ENCODE assay signal across 8 cellular contexts in genomic region chr2:207530160-207531023, GRCh38. TPM values are rescaled to one million over a fixed set of nuclear protein-coding genes. Genes with fewer than 3 reads are reported as not detected.
DNase-seq lines count a peak whose midpoint lies in the region; ATAC-seq and TF ChIP-seq lines count a peak whose summit lies in the region.

No MANE protein-coding gene starts in this region.

- H2AFZ ChIP-seq in PC-9, result peak overlapping the region; percentile 58; the same call in 1 of the 2 replicates

- 0% methylated on average over 20 to 24 of the region's 93 CpGs for WGBS in thyroid gland, 2 donors

- no peaks in the 10 kb centered on the region for H4K20me1 ChIP-seq in PC-9 (ENCODE audit: insufficient read depth)

- H3K4me3 Mint-ChIP-seq in activated T-helper 1 cell treated with anti-CD3 and anti-CD28 coated beads, Interleukin-12 subunit alpha, Interleukin-12 subunit beta, Interleukin-2, Interleukin-4 antibody, amounts not matched to agents 30 ng/mL and 10 ng/mL and 1 ng/mL, durations not matched to agents 14 hours and 24 hours and 36 hours, result peak overlapping the region; percentile 99
- H3K4me3 Mint-ChIP-seq in neural crest cell, result peak overlapping the region; percentile 99

- peak overlapping the region; percentile 93 for H3K4me2 ChIP-seq in PC-9

- peaks cover 22% of the 10 kb centered on the region for H3K36me3 Mint-ChIP-seq in activated T-helper 1 cell treated with anti-CD3 and anti-CD28 coated beads, Interleukin-12 subunit alpha, Interleukin-12 subunit beta, Interleukin-2, Interleukin-4 antibody, amounts not matched to agents 30 ng/mL and 10 ng/mL and 1 ng/mL, durations not matched to agents 14 hours and 24 hours and 36 hours (ENCODE audit: low read depth)
- H3K36me3 Mint-ChIP-seq in neural crest cell (ENCODE audit: low read depth), result no peaks in the 10 kb centered on the region

- H3K27me3 ChIP-seq in PC-9 (ENCODE audit: insufficient read depth, low read depth), result no peaks in the 10 kb centered on the region
- no peaks in the 10 kb centered on the region for H3K27me3 ChIP-seq in thyroid gland

- H3K9me2 ChIP-seq in PC-9 (ENCODE audit: insufficient read depth), result no peaks in the 10 kb centered on the region

- ATAC-seq in HG03097 (IDR thresholded peaks at IDR 0.05; ENCODE audit: low FRiP score, unreplicated experiment), result peak; percentile 3

- no peaks in the 10 kb centered on the region for H3K36me3 ChIP-seq in PC-9 (ENCODE audit: low read depth)
- H3K36me3 ChIP-seq in thyroid gland, result no peaks in the 10 kb centered on the region

- POLR2A ChIA-PET in PC-9 (lab: Charles Lee; ENCODE audit: unreplicated experiment), result interaction anchor here (0.6 to 1.2 kb wide), 5 partner anchors 17 to 1901 kb away, joined by 3 to 6 read pairs (median 4); no protein-coding TSS in a partner anchor

- H3K79me2 ChIP-seq in PC-9 (ENCODE audit: low read depth), result peaks cover 54% of the 10 kb centered on the region

- no peaks in the 10 kb centered on the region for H3K27me3 Mint-ChIP-seq in activated T-helper 1 cell treated with anti-CD3 and anti-CD28 coated beads, Interleukin-12 subunit alpha, Interleukin-12 subunit beta, Interleukin-2, Interleukin-4 antibody, amounts not matched to agents 30 ng/mL and 10 ng/mL and 1 ng/mL, durations not matched to agents 14 hours and 24 hours and 36 hours (ENCODE audit: insufficient read depth)
- peaks cover 19% of the 10 kb centered on the region for H3K27me3 Mint-ChIP-seq in neural crest cell (ENCODE audit: low read depth)

- intact Hi-C loops in PC-9 (cut with micrococcal nuclease; ENCODE audit: unreplicated experiment) (no loop called here), thyroid gland (cut with DNase I) (loop anchor here (10.0 kb wide), 1 partner anchor 184 kb away; the partner anchor contains the start of gene CCNYL1)
- intact Hi-C loops in activated T-helper 1 cell treated with anti-CD3 and anti-CD28 coated beads, Interleukin-12 subunit alpha, Interleukin-12 subunit beta, Interleukin-2, Interleukin-4 antibody, amounts not matched to agents 30 ng/mL and 10 ng/mL and 1 ng/mL, durations not matched to agents 14 hours and 24 hours and 36 hours (cut with micrococcal nuclease), result loop anchor here (1.0 to 5.0 kb wide), 4 partner anchors 37 to 736 kb away; partner anchors contain the start of genes CCNYL1 and PIKFYVE

- H3K27ac ChIP-seq in PC-9 (peak overlapping the region; percentile 90), thyroid gland (peak overlapping the region; percentile 97 to 98 (median 97))

- BruUV-seq in PC-9 (replicated peaks; lab: Mats Ljungman, UMichigan), result no TSS peak

- H3K4me3 ChIP-seq in PC-9 (peak overlapping the region; percentile 84), fibroblast of mammary gland (ENCODE audit: control insufficient read depth, low read depth, low read length) (peak overlapping the region; percentile 94), thyroid gland (replicated peaks in 1 of 3) (peak overlapping the region in 2 of 3 donors; percentile 65 to 82)

- no peaks in the 10 kb centered on the region; the same call in 1 of the 2 replicates for H3F3A ChIP-seq in PC-9 (ENCODE audit: insufficient read depth, low read depth)

- peak overlapping the region; percentile 100 for H3K27ac Mint-ChIP-seq in activated T-helper 1 cell treated with anti-CD3 and anti-CD28 coated beads, Interleukin-12 subunit alpha, Interleukin-12 subunit beta, Interleukin-2, Interleukin-4 antibody, amounts not matched to agents 30 ng/mL and 10 ng/mL and 1 ng/mL, durations not matched to agents 14 hours and 24 hours and 36 hours
- H3K27ac Mint-ChIP-seq in neural crest cell (ENCODE audit: unreplicated experiment), result peak overlapping the region; percentile 100

- H3K4me1 Mint-ChIP-seq in activated T-helper 1 cell treated with anti-CD3 and anti-CD28 coated beads, Interleukin-12 subunit alpha, Interleukin-12 subunit beta, Interleukin-2, Interleukin-4 antibody, amounts not matched to agents 30 ng/mL and 10 ng/mL and 1 ng/mL, durations not matched to agents 14 hours and 24 hours and 36 hours (ENCODE audit: low read depth), result peaks cover 53% of the 10 kb centered on the region
- peaks cover 44% of the 10 kb centered on the region for H3K4me1 Mint-ChIP-seq in neural crest cell

- TF ChIP-seq CTCF in PC-9 (conservative IDR thresholded peaks at IDR 0.05) (no peak), fibroblast of mammary gland (conservative IDR thresholded peaks at IDR 0.05; ENCODE audit: control insufficient read depth, insufficient read depth, low read depth, low read length) (no peak), neural crest cell (conservative IDR thresholded peaks at IDR 0.05) (no peak), thyroid gland (IDR thresholded peaks at IDR 0.05) (no peak)

- peak; percentile 55 for DNase-seq in DMS153 treated with DMSO at 0.1 percent for 48 hours (lab: John Stamatoyannopoulos, UW; ENCODE audit: unreplicated experiment)
- no peak for DNase-seq in DMS153 (lab: John Stamatoyannopoulos, UW)
- DNase-seq in PC-9, result peak in 1 of 2 experiments; percentile 35
- DNase-seq in activated T-helper 1 cell treated with anti-CD3 and anti-CD28 coated beads, Interleukin-12 subunit alpha, Interleukin-12 subunit beta, Interleukin-2, Interleukin-4 antibody, amounts not matched to agents 30 ng/mL and 10 ng/mL and 1 ng/mL, durations not matched to agents 14 hours and 24 hours and 36 hours (ENCODE audit: low spot score), result peak; percentile 34
- DNase-seq in fibroblast of mammary gland (ENCODE audit: low read depth), result peak; percentile 43
- peak; percentile 32 for DNase-seq in neural crest cell (ENCODE audit: low read depth, low spot score)
- peak; percentile 54 to 58 for DNase-seq in thyroid gland

- no peaks in the 10 kb centered on the region for H3K9me3 ChIP-seq in PC-9 (ENCODE audit: insufficient read depth, low read depth)
- no peaks in the 10 kb centered on the region for H3K9me3 ChIP-seq in thyroid gland

- no peaks in the 10 kb centered on the region for H3K9me3 Mint-ChIP-seq in activated T-helper 1 cell treated with anti-CD3 and anti-CD28 coated beads, Interleukin-12 subunit alpha, Interleukin-12 subunit beta, Interleukin-2, Interleukin-4 antibody, amounts not matched to agents 30 ng/mL and 10 ng/mL and 1 ng/mL, durations not matched to agents 14 hours and 24 hours and 36 hours
- no peaks in the 10 kb centered on the region for H3K9me3 Mint-ChIP-seq in neural crest cell

- peaks cover 34% of the 10 kb centered on the region for H3K4me1 ChIP-seq in PC-9 (replicated peaks; ENCODE audit: insufficient read depth)
- H3K4me1 ChIP-seq in thyroid gland, result peaks cover 34% of the 10 kb centered on the region in 2 donors

- TF ChIP-seq POLR2A in thyroid gland (IDR thresholded peaks at IDR 0.05), result peak in 1 of 2 donors; percentile 6

- CTCF ChIA-PET in PC-9 (lab: Charles Lee), result no interaction called here

RNA-seq across cellular contexts. Expression of gene CREB1, which starts 0.6 kb away (rescaled TPM):
- total RNA-seq in PC-9 (2021), result 36.1 and 42.2 TPM in 2 replicates
- total RNA-seq in activated T-helper 1 cell treated with anti-CD3 and anti-CD28 coated beads, Interleukin-12 subunit alpha, Interleukin-12 subunit beta, Interleukin-2, Interleukin-4 antibody, amounts not matched to agents 30 ng/mL and 10 ng/mL and 1 ng/mL, durations not matched to agents 14 hours and 24 hours and 36 hours, result 98.2 and 111 TPM in 2 replicates
- total RNA-seq in neural crest cell, result 91.7 and 115 TPM in 2 replicates
- total RNA-seq in thyroid gland, result 100 to 1,000 TPM in 1 of 4 donors, 10 to 100 TPM in 3; 56.1 to 105 (median 59.2) TPM
